ENCODE assay signal across 12 cellular contexts in genomic region chr2:231378028-231378722, GRCh38. TPM values are rescaled to one million over a fixed set of nuclear protein-coding genes. Genes with fewer than 3 reads are reported as not detected.
A peak's percentile ranks its signal among the peaks of the same experiment; 100 is the strongest.
DNase-seq lines count a peak whose midpoint lies in the region; FAIRE-seq and TF ChIP-seq lines count a peak whose summit lies in the region.
"Had no signal": no experiment of that assay in that cellular context is flagged by ENCODE, and none has a peak within 500 bp of the region (broad histone marks: within the 10 kb centered on the region; RNA-seq: fewer than 3 reads in every experiment).

No MANE protein-coding gene starts in this region.

- no peaks in the 10 kb centered on the region for H3K79me2 ChIP-seq in H1 (ENCODE audit: control insufficient read depth in 1 of 2, insufficient read depth in 2 of 2, low read length in 2 of 2)
- H3K79me2 ChIP-seq in osteoblast (ENCODE audit: insufficient read depth, low read length) = no peaks in the 10 kb centered on the region

- peak overlapping the region; percentile 99 for H4K91ac ChIP-seq in H1 (replicated peaks; ENCODE audit: insufficient read length, low read length)

- no peaks in the 10 kb centered on the region for H3K9me3 ChIP-seq in H1 (ENCODE audit: insufficient read depth in 2 of 2, low read depth in 1 of 2, low read length in 1 of 2)
- no peaks in the 10 kb centered on the region for H3K9me3 ChIP-seq in ascending aorta
- H3K9me3 ChIP-seq in osteoblast (ENCODE audit: low read depth, low read length) = no peaks in the 10 kb centered on the region
- H3K9me3 ChIP-seq: adrenal gland, uterus had no signal

- no peak for FAIRE-seq in H1 (lab: Jason Lieb, UNC)

- peak overlapping the region; percentile 42 for H2AK5ac ChIP-seq in H1 (ENCODE audit: low read depth, low read length)

- peaks cover 8% of the 10 kb centered on the region; the same call in 1 of the 2 replicates for H3K23me2 ChIP-seq in H1 (ENCODE audit: low read depth, low read length)

- H4K20me1 ChIP-seq in H1 (replicated peaks in 1 of 2; ENCODE audit: control insufficient read depth in 1 of 2, insufficient read depth in 2 of 2, low read length in 2 of 2) (no peaks in the 10 kb centered on the region), osteoblast (ENCODE audit: insufficient read depth, low read length) (no peaks in the 10 kb centered on the region)

- H3K27me3 ChIP-seq in H1 (replicated peaks in 1 of 4; ENCODE audit: control insufficient read depth in 3 of 4, extremely low read depth in 1 of 4, insufficient read depth in 3 of 4, low read length in 3 of 4) (no peaks in the 10 kb centered on the region; a peak in 2 of 7 replicates), ascending aorta (no peaks in the 10 kb centered on the region), osteoblast (ENCODE audit: insufficient read depth, low read length) (no peaks in the 10 kb centered on the region)
- H3K27me3 ChIP-seq: adrenal gland, uterus had no signal

- TF ChIP-seq CTCF in H1 (IDR thresholded peaks at IDR 0.05; ENCODE audit: control extremely low read depth in 1 of 3, insufficient read depth in 1 of 3, low read depth in 1 of 3, low read length in 3 of 3) = no peak
- TF ChIP-seq CTCF in ascending aorta (IDR thresholded peaks at IDR 0.05) = no peak
- no peak for TF ChIP-seq CTCF in osteoblast (IDR thresholded peaks at IDR 0.05; ENCODE audit: extremely low read depth, low read depth, low read length)

- no peak for TF ChIP-seq RAD21 in H1 (IDR thresholded peaks at IDR 0.05 in 1 of 2, conservative IDR thresholded peaks at IDR 0.05 in 1 of 2; ENCODE audit: low read depth in 2 of 2, low read length in 2 of 2)

- DNase-seq in Caki2 (ENCODE audit: low read depth) = peak; percentile 44
- peak; percentile 26 for DNase-seq in M059J (ENCODE audit: low read depth)
- no peak for DNase-seq in H1 (ENCODE audit: low read depth in 1 of 2, low spot score in 2 of 2)
- peak; percentile 50 for DNase-seq in myocyte (ENCODE audit: low read depth)
- DNase-seq in ascending aorta (ENCODE audit: low spot score in 2 of 2) = no peak
- DNase-seq in activated gamma-delta T cell (lab: John Stamatoyannopoulos, UW) = no peak
- no peak for DNase-seq in hippocampal formation (lab: John Stamatoyannopoulos, UW)
- DNase-seq in osteoblast (ENCODE audit: insufficient read length, low spot score, missing footprints) = no peak
- DNase-seq: adrenal gland; stimulated activated CD8-positive, alpha-beta memory T cell treated with anti-CD3 and anti-CD28 coated beads, Interleukin-4, amount 100 ng/mL, for 48 hours; uterus had no signal

- H3K4me2 ChIP-seq in H1 (ENCODE audit: insufficient read depth in 1 of 2, low read depth in 2 of 2, low read length in 2 of 2) (no peak overlapping the region), osteoblast (ENCODE audit: insufficient read depth, low read length) (no peak overlapping the region)

- no peak overlapping the region for H3K14ac ChIP-seq in H1 (ENCODE audit: insufficient read length)

- no peak for TF ChIP-seq EP300 in H1 (IDR thresholded peaks at IDR 0.05; ENCODE audit: borderline replicate concordance in 1 of 2, low read depth in 2 of 2, low read length in 2 of 2)

- H3K9ac ChIP-seq in H1 (replicated peaks in 1 of 4; ENCODE audit: extremely low read depth in 1 of 4, low read depth in 3 of 4, low read length in 3 of 4) = no peak overlapping the region; a peak in 1 of 7 replicates

- peak overlapping the region; percentile 87 for H2BK20ac ChIP-seq in H1 (ENCODE audit: low read length)

- peak overlapping the region; percentile 43; the same call in 1 of the 2 replicates for H3K27ac ChIP-seq in H1 (ENCODE audit: low read depth, low read length)
- H3K27ac ChIP-seq in ascending aorta = no peak overlapping the region
- no peak overlapping the region for H3K27ac ChIP-seq in osteoblast (ENCODE audit: low read depth, low read length)
- H3K27ac ChIP-seq: coronary artery, uterus had no signal

- H2BK12ac ChIP-seq in H1 (ENCODE audit: low read depth, low read length) = peak overlapping the region; percentile 31; the same call in 1 of the 2 replicates

- peak overlapping the region; percentile 94 for H3K4ac ChIP-seq in H1 (replicated peaks; ENCODE audit: insufficient read length, low read depth, low read length)

- H3K4me1 ChIP-seq in H1 (replicated peaks in 1 of 4; ENCODE audit: control insufficient read depth in 3 of 4, insufficient read depth in 4 of 4, low read length in 3 of 4) (peaks cover 4 to 20% (median 13%) of the 10 kb centered on the region in 4 experiments), ascending aorta (no peaks in the 10 kb centered on the region), osteoblast (ENCODE audit: insufficient read depth, low read length) (no peaks in the 10 kb centered on the region)
- H3K4me1 ChIP-seq: uterus had no signal

- H4K8ac ChIP-seq in H1 (ENCODE audit: extremely low read depth, insufficient read depth, low read length) = no peak overlapping the region

- peak overlapping the region; percentile 49; the same call in 1 of the 2 replicates for H2BK5ac ChIP-seq in H1 (ENCODE audit: low read depth, low read length)

- WGBS in H1 (ENCODE audit: extremely low coverage in 1 of 2, insufficient coverage in 1 of 2, insufficient read length in 1 of 2, insufficient replicate concordance in 2 of 2, low coverage in 1 of 2, low lambda C conversion rate in 2 of 2, missing lambda C conversion rate in 1 of 2), 2 experiments = 87% methylated on average over 13 of the region's 13 CpGs; no CpG with 5 or more reads in 1 of the 2 experiments

- H4K5ac ChIP-seq in H1 (ENCODE audit: insufficient read length, low read depth, low read length) = peak overlapping the region; percentile 68

- no peaks in the 10 kb centered on the region for H3K79me1 ChIP-seq in H1 (ENCODE audit: low read depth, low read length)

- CTCF ChIA-PET in H1 (lab: Charles Lee; ENCODE audit: partially characterized antibody) = interaction anchor here (0.7 to 26.8 kb wide), 9 partner anchors 16 to 188 kb away, joined by 3 to 617 read pairs (median 5); partner anchors contain the start of gene B3GNT7

- H2BK15ac ChIP-seq in H1 (ENCODE audit: low read length) = no peak overlapping the region

- no peak for TF ChIP-seq POLR2A in H1 (IDR thresholded peaks at IDR 0.05; ENCODE audit: control extremely low read depth in 1 of 2, low read depth in 2 of 2, low read length in 2 of 2)

- H3K4me3 ChIP-seq in H1 (ENCODE audit: extremely low read depth in 1 of 4, insufficient read depth in 2 of 4, low read depth in 3 of 4, low read length in 4 of 4) (no peak overlapping the region), ascending aorta (no peak overlapping the region), osteoblast (ENCODE audit: insufficient read depth, low read length) (no peak overlapping the region)
- H3K4me3 ChIP-seq: adrenal gland, coronary artery, uterus had no signal

- H3K18ac ChIP-seq in H1 (ENCODE audit: extremely low read depth, low read length) = peak overlapping the region; percentile 64

- H2BK120ac ChIP-seq in H1 (replicated peaks; ENCODE audit: low read depth, low read length) = peak overlapping the region; percentile 90

- POLR2A ChIA-PET in H1 (lab: Charles Lee; ENCODE audit: partially characterized antibody) = interaction anchor here (1.4 to 2.6 kb wide), 3 partner anchors 8 to 16 kb away, joined by 4 to 15 read pairs (median 6); no protein-coding TSS in a partner anchor

- in situ Hi-C loops in Caki2 (cut with HindIII; ENCODE audit: low pct_unique_long_range_greater_than_20kb, low sequenced_read_pairs) = no loop called here

- no peaks in the 10 kb centered on the region for H3K36me3 ChIP-seq in H1 (ENCODE audit: control insufficient read depth in 2 of 4, insufficient read depth in 4 of 4, low read length in 3 of 4)
- no peaks in the 10 kb centered on the region for H3K36me3 ChIP-seq in ascending aorta
- no peaks in the 10 kb centered on the region for H3K36me3 ChIP-seq in osteoblast (ENCODE audit: insufficient read depth, low read length)
- H3K36me3 ChIP-seq: adrenal gland, uterus had no signal

- H3K56ac ChIP-seq in H1 (replicated peaks; ENCODE audit: insufficient read length, low read depth, low read length) = peak overlapping the region; percentile 42

- H2AFZ ChIP-seq in H1 (ENCODE audit: low read length) = no peak overlapping the region
- H2AFZ ChIP-seq in osteoblast (ENCODE audit: low read length) = no peak overlapping the region

- H3K23ac ChIP-seq in H1 (ENCODE audit: insufficient read length) = no peak overlapping the region

- intact Hi-C loops in ascending aorta (cut with DNase I) = no loop called here

TF ChIP-seq in H1, 55 proteins besides CTCF, POLR2A, EP300 and RAD21:
- TF ChIP-seq FOSL1 (IDR thresholded peaks at IDR 0.05; ENCODE audit: insufficient read depth, low read depth, low read length) (no peak), SP2 (IDR thresholded peaks at IDR 0.05; ENCODE audit: low read length) (no peak), JUND (IDR thresholded peaks at IDR 0.05; ENCODE audit: low read length) (peak; percentile 63), PHF8 (conservative IDR thresholded peaks at IDR 0.05; ENCODE audit: low read depth, low read length) (no peak), CHD1 (IDR thresholded peaks at IDR 0.05; ENCODE audit: low read depth, low read length) (no peak)

RNA-seq across cellular contexts. Expression of gene B3GNT7, which starts 17.3 kb away (rescaled TPM):
- 0.57 and 1.4 TPM in 2 replicates for total RNA-seq in Caki2 (2014; rRNA removed; shearing (Covaris generic); ENCODE audit: low replicate concordance)
- total RNA-seq in M059J (2014; rRNA removed; shearing (Covaris generic)) = 0.17 and 0.57 TPM in 2 replicates
- total RNA-seq in H1 (2021; fragmentation: NEBNext Ultra II Directional; extraction: Animal tissue kit (Norgen Biotek cat#: 25700)) = 72.5 and 73.1 TPM in 2 replicates
- 26.4 and 27.7 TPM in 2 replicates for polyA plus RNA-seq in H1 (2011; rRNA removed)
- polyA plus RNA-seq in H1 (2011; cell fraction: cytosol; rRNA removed) = 15.1 TPM
- 33.9 TPM for polyA plus RNA-seq in H1 (2011; cell fraction: nucleus; rRNA removed)
- polyA plus RNA-seq in H1 (2012, experiment 1 of 2) = 54.0 to 78.2 TPM (median 68.9 TPM) in 4 replicates
- 70.7 TPM for polyA plus RNA-seq in H1 (2012, experiment 2 of 2)
- 150 TPM for polyA plus RNA-seq in H1 (2013, experiment 1 of 2)
- 144 TPM for polyA plus RNA-seq in H1 (2013, experiment 2 of 2)
- polyA minus RNA-seq in H1 (2011; rRNA and poly(A)+ RNA removed) = 19.3 and 21.6 TPM in 2 replicates
- polyA minus RNA-seq in H1 (2011; cell fraction: cytosol; rRNA and poly(A)+ RNA removed) = 41.2 TPM
- polyA minus RNA-seq in H1 (2011; cell fraction: nucleus; rRNA and poly(A)+ RNA removed) = 19.9 TPM
- 0.10 TPM in 1 of 2 replicates, not detected in the other for total RNA-seq in myocyte
- 0.15 TPM for polyA plus RNA-seq in myocyte (2012)
- total RNA-seq in ascending aorta = 0.64 TPM
- 0.29 and 0.72 TPM in 2 replicates for total RNA-seq in osteoblast

Comparison
In these comparisons a context has a peak if more than half of its experiments do, and no peak if none do; other contexts are left out.
1. DNase-seq: peak in Caki2 (single experiment), M059J (single experiment) and myocyte (single experiment); none in H1 (0 of 2), ascending aorta (0 of 2), activated gamma-delta T cell (single experiment), hippocampal formation (0 of 2) and osteoblast (single experiment).
2. RNA of gene B3GNT7, which starts 17.3 kb away (total RNA-seq): 72.5 to 73.1 TPM in H1; 0.29 to 0.72 TPM in osteoblast, 0.64 TPM in ascending aorta (single experiment), 0.57 to 1.4 TPM in Caki2, 0.17 to 0.57 TPM in M059J and 0.10 TPM in myocyte; every median in the first group is over 10 times any median in the second.